In the genomic region with DNA sequence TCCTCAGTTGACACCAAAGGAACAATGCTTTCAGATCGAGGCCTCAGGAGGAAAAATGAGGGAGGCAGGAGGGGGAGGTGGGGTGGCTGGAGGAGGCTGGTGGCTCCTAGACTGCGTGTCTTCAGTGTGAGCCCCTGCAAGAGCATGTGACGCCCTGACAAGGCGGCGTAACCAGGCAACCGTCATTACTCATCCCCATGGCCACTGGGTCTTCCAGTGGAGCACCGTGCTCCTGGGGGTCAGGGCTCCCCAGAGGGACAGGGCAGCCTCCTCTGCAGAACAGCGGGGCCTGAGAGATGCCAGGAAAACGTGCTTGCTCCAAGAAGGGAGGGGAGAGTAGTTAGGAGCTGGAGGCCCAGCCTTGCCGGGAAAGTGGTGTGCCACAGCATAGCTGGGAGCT, we compare ENCODE assay signal across 17 cellular contexts.
DNase-seq lines count a peak whose midpoint lies in the region; ATAC-seq, FAIRE-seq and TF ChIP-seq lines count a peak whose summit lies in the region.
"Had no signal": no experiment of that assay in that cellular context is flagged by ENCODE, and none has a peak within 500 bp of the region (broad histone marks: within the 10 kb centered on the region; RNA-seq: fewer than 3 reads in every experiment).

No MANE protein-coding gene starts in this region.

- no peak overlapping the region for H3K4me3 ChIP-seq in BLaER1 treated with 17β-estradiol and CSF1 and Interleukin-3, amounts not matched to agents 10 nM and 100 nM
- H3K4me3 ChIP-seq in osteoblast (ENCODE audit: insufficient read depth, low read length): no peak overlapping the region
- H3K4me3 ChIP-seq: heart left ventricle, transverse colon had no signal

- peak overlapping the region in 3 of 11 experiments; percentile 15 to 36 (median 24); a peak in 3 of 22 replicates for H3K9ac ChIP-seq in BLaER1 treated with 17β-estradiol and CSF1 and Interleukin-3, amounts not matched to agents 10 nM and 100 nM

- ATAC-seq in omental fat pad (ENCODE audit: low FRiP score): no peak
- ATAC-seq: T-cell had no signal

- peaks cover 0 to 5% (median 0%) of the 10 kb centered on the region in 11 experiments; a peak in 1 of 22 replicates for H3K36me3 ChIP-seq in BLaER1 treated with 17β-estradiol and CSF1 and Interleukin-3, amounts not matched to agents 10 nM and 100 nM
- no peaks in the 10 kb centered on the region for H3K36me3 ChIP-seq in osteoblast (ENCODE audit: insufficient read depth, low read length)
- H3K36me3 ChIP-seq: heart left ventricle, transverse colon had no signal

- H3K9me3 ChIP-seq in BLaER1 treated with 17β-estradiol and CSF1 and Interleukin-3, amounts not matched to agents 10 nM and 100 nM (replicated peaks in 1 of 11): no peaks in the 10 kb centered on the region
- H3K9me3 ChIP-seq in osteoblast (ENCODE audit: low read depth, low read length): no peaks in the 10 kb centered on the region
- H3K9me3 ChIP-seq: heart left ventricle, transverse colon had no signal

- in situ Hi-C loops in ACHN (cut with HindIII; ENCODE audit: low pct_ligation_motif_present, low pct_unique_long_range_greater_than_20kb, low sequenced_read_pairs): no loop called here

- DNase-seq in NCI-H2227 treated with DMSO at 0.1 percent for 48 hours (lab: John Stamatoyannopoulos, UW): peak; percentile 61
- peak; percentile 63 for DNase-seq in fibroblast of peridontal ligament (ENCODE audit: extremely low read depth)
- DNase-seq in osteoblast (ENCODE audit: insufficient read length, low spot score, missing footprints): no peak
- DNase-seq in ACHN: no peak
- DNase-seq in GM12892 (ENCODE audit: insufficient read length): no peak
- DNase-seq in omental fat pad (ENCODE audit: low spot score): no peak
- DNase-seq in effector CD4-positive, alpha-beta T cell: no peak
- DNase-seq: DMS153; MV-4-11; NCI-H226; occipital lobe; stimulated activated CD8-positive, alpha-beta memory T cell treated with anti-CD3 and anti-CD28 coated beads, Interleukin-4, amount 100 ng/mL, for 48 hours; T-cell; transverse colon had no signal

- TF ChIP-seq CTCF in osteoblast (IDR thresholded peaks at IDR 0.05; ENCODE audit: extremely low read depth, low read depth, low read length): no peak
- no peak for TF ChIP-seq CTCF in omental fat pad (IDR thresholded peaks at IDR 0.05)

- H3K27me3 ChIP-seq in BLaER1 treated with 17β-estradiol and CSF1 and Interleukin-3, amounts not matched to agents 10 nM and 100 nM: peaks cover 0 to 57% (median 0%) of the 10 kb centered on the region in 11 experiments; a peak in 6 of 22 replicates
- H3K27me3 ChIP-seq in osteoblast (ENCODE audit: insufficient read depth, low read length): no peaks in the 10 kb centered on the region
- H3K27me3 ChIP-seq: heart left ventricle, transverse colon had no signal

- H3K27ac ChIP-seq in BLaER1 treated with 17β-estradiol and CSF1 and Interleukin-3, amounts not matched to agents 10 nM and 100 nM: peak overlapping the region in 2 of 11 experiments; percentile 35 to 44; a peak in 2 of 22 replicates
- peak overlapping the region; percentile 41 for H3K27ac ChIP-seq in osteoblast (ENCODE audit: low read depth, low read length)
- H3K27ac ChIP-seq: heart left ventricle, transverse colon had no signal

- peaks cover 10 to 61% (median 41%) of the 10 kb centered on the region in 10 experiments for H3K4me1 ChIP-seq in BLaER1 treated with 17β-estradiol and CSF1 and Interleukin-3, amounts not matched to agents 10 nM and 100 nM
- H3K4me1 ChIP-seq in osteoblast (ENCODE audit: insufficient read depth, low read length): peaks cover 11% of the 10 kb centered on the region
- H3K4me1 ChIP-seq: heart left ventricle, transverse colon had no signal

- no peak for TF ChIP-seq POLR2A in GM12892 (IDR thresholded peaks at IDR 0.05; ENCODE audit: low read depth, low read length)

- no peak overlapping the region for H2AFZ ChIP-seq in osteoblast (ENCODE audit: low read length)

- H4K20me1 ChIP-seq in BLaER1 treated with 17β-estradiol and CSF1 and Interleukin-3, amounts not matched to agents 10 nM and 100 nM: peaks cover 0 to 61% (median 33%) of the 10 kb centered on the region in 11 experiments; a peak in 17 of 22 replicates
- peaks cover 8% of the 10 kb centered on the region for H4K20me1 ChIP-seq in osteoblast (ENCODE audit: insufficient read depth, low read length)

- H3K4me2 ChIP-seq in BLaER1 treated with 17β-estradiol and CSF1 and Interleukin-3, amounts not matched to agents 10 nM and 100 nM: peak overlapping the region; percentile 44 to 90 (median 81)
- no peak overlapping the region for H3K4me2 ChIP-seq in osteoblast (ENCODE audit: insufficient read depth, low read length)

- no peak for FAIRE-seq in GM12892 (lab: Jason Lieb, UNC)
- FAIRE-seq: endometrium had no signal

- H3K79me2 ChIP-seq in osteoblast (ENCODE audit: insufficient read depth, low read length): no peaks in the 10 kb centered on the region

Comparison
In these comparisons a context has a peak if more than half of its experiments do, and no peak if none do; other contexts are left out.
1. DNase-seq: peak in NCI-H2227 treated with DMSO at 0.1 percent for 48 hours (single experiment) and fibroblast of peridontal ligament (single experiment); none in osteoblast (single experiment), ACHN (single experiment), GM12892 (single experiment), omental fat pad (single experiment) and effector CD4-positive, alpha-beta T cell (single experiment).